Comparison of ENCODE assay signal across 1 cellular context in the genomic region with DNA sequence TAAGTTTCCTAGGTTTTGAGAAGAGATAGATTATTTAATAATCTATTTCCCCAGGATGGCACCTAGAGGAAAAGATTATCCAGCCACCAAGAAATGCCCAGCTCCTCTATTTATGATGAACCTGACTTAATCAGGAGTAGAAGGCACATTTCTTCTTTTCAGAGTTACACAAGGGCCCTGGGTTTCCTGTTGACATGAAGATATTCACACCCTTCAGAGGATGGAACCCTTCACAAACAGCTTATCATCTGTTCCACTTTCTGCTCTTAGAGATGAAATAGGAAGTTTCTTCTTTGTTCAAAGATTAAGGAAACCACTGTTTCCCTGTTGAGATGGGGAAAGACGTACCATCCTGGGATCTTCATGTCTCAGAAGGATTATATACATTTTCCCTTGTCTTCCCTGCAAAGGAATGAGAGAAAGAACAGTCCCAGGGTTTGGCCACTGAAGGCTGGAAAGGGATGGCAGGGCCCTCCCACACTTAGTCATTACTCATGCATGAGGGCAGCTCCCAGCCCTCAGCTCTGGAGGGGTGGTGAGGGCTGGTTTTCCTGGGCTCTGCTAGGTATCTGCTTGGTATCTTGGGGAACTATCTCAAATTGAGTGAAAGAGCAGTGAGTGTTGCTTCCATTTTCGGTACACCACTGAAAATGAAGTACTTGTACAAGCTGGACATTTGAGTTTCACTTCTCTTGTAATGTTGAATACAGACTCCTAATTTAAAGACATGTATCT.
TF ChIP-seq lines count a peak whose summit lies in the region.

No MANE protein-coding gene starts in this region.

TF ChIP-seq in GM23338, 12 proteins besides CTCF, POLR2A, EP300 and RAD21 (continued from another document):
- TF ChIP-seq, protein P1, sequence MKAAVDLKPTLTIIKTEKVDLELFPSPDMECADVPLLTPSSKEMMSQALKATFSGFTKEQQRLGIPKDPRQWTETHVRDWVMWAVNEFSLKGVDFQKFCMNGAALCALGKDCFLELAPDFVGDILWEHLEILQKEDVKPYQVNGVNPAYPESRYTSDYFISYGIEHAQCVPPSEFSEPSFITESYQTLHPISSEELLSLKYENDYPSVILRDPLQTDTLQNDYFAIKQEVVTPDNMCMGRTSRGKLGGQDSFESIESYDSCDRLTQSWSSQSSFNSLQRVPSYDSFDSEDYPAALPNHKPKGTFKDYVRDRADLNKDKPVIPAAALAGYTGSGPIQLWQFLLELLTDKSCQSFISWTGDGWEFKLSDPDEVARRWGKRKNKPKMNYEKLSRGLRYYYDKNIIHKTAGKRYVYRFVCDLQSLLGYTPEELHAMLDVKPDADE (IDR thresholded peaks at IDR 0.05), result no peak
- TF ChIP-seq POLR2AphosphoS5 (IDR thresholded peaks at IDR 0.05; ENCODE audit: low read depth), result no peak
- no peak for TF ChIP-seq EZH2phosphoT487 (IDR thresholded peaks at IDR 0.05; ENCODE audit: unreplicated experiment)
- no peak for TF ChIP-seq JUNB (IDR thresholded peaks at IDR 0.05; ENCODE audit: unreplicated experiment)
